ENCODE assay signal across 35 cellular contexts in the genomic region with DNA sequence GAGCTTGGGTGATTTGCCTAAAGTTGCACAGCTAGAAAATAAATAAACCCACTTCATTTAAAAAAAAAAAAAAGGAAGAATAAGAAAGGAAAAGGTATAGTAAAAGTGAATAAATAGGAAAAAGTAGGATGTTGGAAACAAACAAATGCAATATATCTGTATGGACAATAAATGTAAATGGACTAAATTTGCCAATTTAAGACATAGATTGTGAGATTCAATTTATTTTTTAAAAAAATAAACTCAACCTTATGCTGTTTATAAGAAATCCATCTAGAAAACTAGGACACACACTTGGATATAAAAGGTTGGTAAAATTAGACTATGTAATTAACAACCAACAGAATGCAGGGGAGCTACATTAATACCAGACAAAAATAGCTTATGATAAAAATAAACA.
"Had no signal": no experiment of that assay in that cellular context is flagged by ENCODE, and none has a peak within 500 bp of the region (broad histone marks: within the 10 kb centered on the region; RNA-seq: fewer than 3 reads in every experiment).

No MANE protein-coding gene starts in this region.

- H3K4me3 ChIP-seq: MG63 had no signal

- DNase-seq: Karpas-422, Kasumi-1, MG63, MM.1S, MV-4-11, NCI-H1048, NCI-H1092, NCI-H1092 treated with DMSO at 0.1 percent for 48 hours, NCI-H1105, NCI-H1105 treated with DMSO at 0.1 percent for 48 hours, NCI-H1417, NCI-H1417 treated with DMSO at 0.1 percent for 48 hours, NCI-H1436, NCI-H1436 treated with DMSO at 0.1 percent for 48 hours, NCI-H146, NCI-H1694, NCI-H1694 treated with DMSO at 0.1 percent for 48 hours, NCI-H187, NCI-H187 treated with DMSO at 0.1 percent for 48 hours, NCI-H1930, NCI-H2029, NCI-H2029 treated with DMSO at 0.1 percent for 48 hours, NCI-H2081, NCI-H2081 treated with DMSO at 0.1 percent for 48 hours, NCI-H2107, NCI-H2171, NCI-H2171 treated with DMSO at 0.1 percent for 48 hours, NCI-H2227 treated with DMSO at 0.1 percent for 48 hours, NCI-H226, NCI-H345, NCI-H446, NCI-H446 treated with DMSO at 0.1 percent for 48 hours, NCI-H510A, NCI-H510A treated with DMSO at 0.1 percent for 48 hours, NCI-H524 had no signal

- H3K36me3 ChIP-seq: MG63 had no signal

- H3K9me3 ChIP-seq: MG63 had no signal

- H3K27me3 ChIP-seq: MG63 had no signal
